Comparison of ENCODE assay signal across 1 cellular context in the genomic region with DNA sequence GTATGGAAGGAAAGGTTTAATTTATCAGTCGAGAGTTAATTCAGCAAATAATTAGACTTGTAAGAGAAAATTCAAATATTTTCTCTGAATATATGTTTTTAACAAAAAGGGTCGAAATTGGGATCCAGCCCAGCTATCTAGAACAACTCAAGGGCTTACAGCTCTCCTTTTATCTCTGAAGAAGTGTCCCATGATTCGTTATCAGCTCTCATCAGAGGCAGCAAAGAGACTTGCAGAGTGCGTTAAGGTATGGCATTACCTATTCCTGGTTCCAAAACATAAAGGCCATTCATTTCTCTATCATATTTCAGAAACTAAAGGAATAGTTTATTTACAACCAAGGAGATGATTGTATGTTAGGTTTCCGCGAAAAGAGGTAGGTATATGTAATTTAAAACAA.
TF ChIP-seq lines count a peak whose summit lies in the region.

No MANE protein-coding gene starts in this region.

TF ChIP-seq in IMR-90, 13 proteins besides CTCF, POLR2A, EP300 and RAD21 (continued from another document):
- TF ChIP-seq, protein P1, sequence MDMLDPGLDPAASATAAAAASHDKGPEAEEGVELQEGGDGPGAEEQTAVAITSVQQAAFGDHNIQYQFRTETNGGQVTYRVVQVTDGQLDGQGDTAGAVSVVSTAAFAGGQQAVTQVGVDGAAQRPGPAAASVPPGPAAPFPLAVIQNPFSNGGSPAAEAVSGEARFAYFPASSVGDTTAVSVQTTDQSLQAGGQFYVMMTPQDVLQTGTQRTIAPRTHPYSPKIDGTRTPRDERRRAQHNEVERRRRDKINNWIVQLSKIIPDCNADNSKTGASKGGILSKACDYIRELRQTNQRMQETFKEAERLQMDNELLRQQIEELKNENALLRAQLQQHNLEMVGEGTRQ (IDR thresholded peaks at IDR 0.05; ENCODE audit: low read depth, low read length), result no peak
- TF ChIP-seq, protein P2, sequence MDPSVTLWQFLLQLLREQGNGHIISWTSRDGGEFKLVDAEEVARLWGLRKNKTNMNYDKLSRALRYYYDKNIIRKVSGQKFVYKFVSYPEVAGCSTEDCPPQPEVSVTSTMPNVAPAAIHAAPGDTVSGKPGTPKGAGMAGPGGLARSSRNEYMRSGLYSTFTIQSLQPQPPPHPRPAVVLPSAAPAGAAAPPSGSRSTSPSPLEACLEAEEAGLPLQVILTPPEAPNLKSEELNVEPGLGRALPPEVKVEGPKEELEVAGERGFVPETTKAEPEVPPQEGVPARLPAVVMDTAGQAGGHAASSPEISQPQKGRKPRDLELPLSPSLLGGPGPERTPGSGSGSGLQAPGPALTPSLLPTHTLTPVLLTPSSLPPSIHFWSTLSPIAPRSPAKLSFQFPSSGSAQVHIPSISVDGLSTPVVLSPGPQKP (IDR thresholded peaks at IDR 0.05; ENCODE audit: borderline replicate concordance, low read depth, low read length), result no peak
- TF ChIP-seq MAZ (IDR thresholded peaks at IDR 0.05; ENCODE audit: borderline replicate concordance, low read depth, low read length), result no peak
